ENCODE assay signal across 14 cellular contexts in the genomic region with DNA sequence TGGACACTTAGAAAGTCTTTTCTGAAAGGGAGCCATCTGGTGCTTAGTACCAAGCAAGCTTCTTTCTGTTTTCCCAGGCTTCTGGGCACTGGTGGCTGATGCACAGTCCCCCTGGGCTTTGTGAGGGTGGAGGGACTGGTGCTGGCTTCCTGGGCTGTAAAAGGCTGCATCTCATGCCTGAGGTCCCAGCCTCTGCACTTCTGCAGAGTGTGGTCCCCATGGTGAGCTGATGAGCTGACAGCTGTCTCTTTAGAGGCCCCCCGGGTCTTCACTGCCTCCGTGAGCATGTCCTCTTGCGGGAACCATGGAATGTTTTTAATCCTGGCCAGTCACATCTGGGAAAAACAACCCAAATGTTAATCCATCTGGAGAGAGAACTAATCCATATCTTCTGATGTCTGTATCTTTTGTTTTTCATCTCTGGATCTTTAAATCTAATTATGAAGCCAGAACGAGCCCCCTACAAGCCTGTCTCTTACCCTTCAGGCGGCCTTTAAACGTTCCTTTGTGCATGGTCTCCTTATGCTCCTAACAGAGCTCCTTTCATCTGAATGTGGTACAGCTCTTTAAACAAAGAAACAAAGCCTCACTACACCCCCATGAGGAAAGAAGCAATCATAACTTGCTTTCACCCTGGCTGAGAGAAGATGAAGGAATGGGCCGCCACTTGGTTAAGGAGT. TPM values are rescaled to one million over a fixed set of nuclear protein-coding genes. Genes with fewer than 3 reads are reported as not detected.
DNase-seq lines count a peak whose midpoint lies in the region; ATAC-seq, FAIRE-seq and TF ChIP-seq lines count a peak whose summit lies in the region.
"Had no signal": no experiment of that assay in that cellular context is flagged by ENCODE, and none has a peak within 500 bp of the region (broad histone marks: within the 10 kb centered on the region; RNA-seq: fewer than 3 reads in every experiment).

No MANE protein-coding gene starts in this region.

- H3K4me1 Mint-ChIP-seq in GM23338, result peaks cover 12% of the 10 kb centered on the region
- peaks cover 14% of the 10 kb centered on the region for H3K4me1 Mint-ChIP-seq in progenitor cell of endocrine pancreas (ENCODE audit: low read depth)
- H3K4me1 Mint-ChIP-seq: activated B cell treated with CpG ODN at 0.5 μM for 24 hours, natural killer cell had no signal

- no peaks in the 10 kb centered on the region for H3K4me1 ChIP-seq in GM23338 (ENCODE audit: insufficient read depth)
- H3K4me1 ChIP-seq in H1 (replicated peaks in 1 of 4; ENCODE audit: control insufficient read depth in 3 of 4, insufficient read depth in 4 of 4, low read length in 3 of 4), result no peaks in the 10 kb centered on the region
- H3K4me1 ChIP-seq: upper lobe of left lung had no signal

- H3K27me3 Mint-ChIP-seq in GM23338 (ENCODE audit: insufficient read depth, low read depth, poor library complexity), result peaks cover under 1% of the 10 kb centered on the region
- peaks cover 4% of the 10 kb centered on the region for H3K27me3 Mint-ChIP-seq in progenitor cell of endocrine pancreas
- H3K27me3 Mint-ChIP-seq: activated B cell treated with CpG ODN at 0.5 μM for 24 hours had no signal

- H3K23me2 ChIP-seq in H1 (ENCODE audit: low read depth, low read length), result no peaks in the 10 kb centered on the region; the same call in 1 of the 2 replicates

- H3K9ac ChIP-seq in H1 (replicated peaks in 1 of 4; ENCODE audit: extremely low read depth in 1 of 4, low read depth in 3 of 4, low read length in 3 of 4), result no peak overlapping the region

- H3K9me3 Mint-ChIP-seq in GM23338 (no peaks in the 10 kb centered on the region), progenitor cell of endocrine pancreas (ENCODE audit: low read depth) (no peaks in the 10 kb centered on the region)
- H3K9me3 Mint-ChIP-seq: activated B cell treated with CpG ODN at 0.5 μM for 24 hours, natural killer cell had no signal

- no peak for FAIRE-seq in H1 (lab: Jason Lieb, UNC)

- H3K4me2 ChIP-seq in GM23338 (no peak overlapping the region), H1 (ENCODE audit: insufficient read depth in 1 of 2, low read depth in 2 of 2, low read length in 2 of 2) (no peak overlapping the region)

- no peak overlapping the region for H2BK20ac ChIP-seq in H1 (ENCODE audit: low read length)

- peak; percentile 42; the same call in 2 of the 3 replicates for ATAC-seq in GM23338
- ATAC-seq: natural killer cell had no signal

- TF ChIP-seq CTCF in GM23338 (conservative IDR thresholded peaks at IDR 0.05; ENCODE audit: low read depth in 2 of 2) (peak in 1 of 2 experiments; percentile 17; a peak in 1 of 4 replicates), H1 (IDR thresholded peaks at IDR 0.05; ENCODE audit: control extremely low read depth in 1 of 3, insufficient read depth in 1 of 3, low read depth in 1 of 3, low read length in 3 of 3) (no peak), progenitor cell of endocrine pancreas (IDR thresholded peaks at IDR 0.05; ENCODE audit: unreplicated experiment) (no peak)

- H3K56ac ChIP-seq in H1 (replicated peaks; ENCODE audit: insufficient read length, low read depth, low read length), result no peak overlapping the region

- no peaks in the 10 kb centered on the region for H3K79me1 ChIP-seq in H1 (ENCODE audit: low read depth, low read length)

- no peak for TF ChIP-seq EP300 in H1 (IDR thresholded peaks at IDR 0.05; ENCODE audit: borderline replicate concordance in 1 of 2, low read depth in 2 of 2, low read length in 2 of 2)

- no peak overlapping the region for H2BK120ac ChIP-seq in H1 (replicated peaks; ENCODE audit: low read depth, low read length)

- no peak overlapping the region for H2AK5ac ChIP-seq in H1 (ENCODE audit: low read depth, low read length)

- no peak overlapping the region for H3K14ac ChIP-seq in H1 (ENCODE audit: insufficient read length)

- H3K23ac ChIP-seq in H1 (ENCODE audit: insufficient read length), result no peak overlapping the region

- peak in 1 of 2 experiments; percentile 18; a peak in 3 of 4 replicates for TF ChIP-seq RAD21 in H1 (IDR thresholded peaks at IDR 0.05 in 1 of 2, conservative IDR thresholded peaks at IDR 0.05 in 1 of 2; ENCODE audit: low read depth in 2 of 2, low read length in 2 of 2)

- H4K20me1 ChIP-seq in GM23338 (replicated peaks; ENCODE audit: insufficient read depth) (no peaks in the 10 kb centered on the region), H1 (replicated peaks in 1 of 2; ENCODE audit: control insufficient read depth in 1 of 2, insufficient read depth in 2 of 2, low read length in 2 of 2) (no peaks in the 10 kb centered on the region)

- no peaks in the 10 kb centered on the region for H3K27me3 ChIP-seq in GM23338 (ENCODE audit: insufficient read depth)
- H3K27me3 ChIP-seq in H1 (replicated peaks in 1 of 4; ENCODE audit: control insufficient read depth in 3 of 4, extremely low read depth in 1 of 4, insufficient read depth in 3 of 4, low read length in 3 of 4), result no peaks in the 10 kb centered on the region
- H3K27me3 ChIP-seq: upper lobe of left lung had no signal

- H2BK5ac ChIP-seq in H1 (ENCODE audit: low read depth, low read length), result no peak overlapping the region

- no peak overlapping the region for H3K27ac ChIP-seq in GM23338 (ENCODE audit: low read depth)
- H3K27ac ChIP-seq in H1 (ENCODE audit: low read depth, low read length), result no peak overlapping the region
- H3K27ac ChIP-seq: upper lobe of left lung had no signal

- no peak overlapping the region for H2BK12ac ChIP-seq in H1 (ENCODE audit: low read depth, low read length)

- H3K4ac ChIP-seq in H1 (replicated peaks; ENCODE audit: insufficient read length, low read depth, low read length), result no peak overlapping the region

- H3K4me3 ChIP-seq in GM23338, result no peak overlapping the region
- H3K4me3 ChIP-seq in H1 (ENCODE audit: extremely low read depth in 1 of 4, insufficient read depth in 2 of 4, low read depth in 3 of 4, low read length in 4 of 4), result no peak overlapping the region
- H3K4me3 ChIP-seq: upper lobe of left lung had no signal

- H3K36me3 Mint-ChIP-seq in GM23338 (ENCODE audit: low read depth), result no peaks in the 10 kb centered on the region
- no peaks in the 10 kb centered on the region for H3K36me3 Mint-ChIP-seq in progenitor cell of endocrine pancreas (ENCODE audit: insufficient read depth)
- H3K36me3 Mint-ChIP-seq: natural killer cell had no signal

- CTCF ChIA-PET in H1 (lab: Charles Lee; ENCODE audit: partially characterized antibody), result interaction anchor here (0.5 to 2.1 kb wide), 12 partner anchors 10 to 219 kb away, joined by 3 to 12 read pairs (median 3); no protein-coding TSS in a partner anchor

- H4K8ac ChIP-seq in H1 (ENCODE audit: extremely low read depth, insufficient read depth, low read length), result no peak overlapping the region

- H3K9me3 ChIP-seq in H1 (ENCODE audit: insufficient read depth in 2 of 2, low read depth in 1 of 2, low read length in 1 of 2), result no peaks in the 10 kb centered on the region
- H3K9me3 ChIP-seq: upper lobe of left lung had no signal

- no peak overlapping the region for H2BK15ac ChIP-seq in H1 (ENCODE audit: low read length)

- H3K18ac ChIP-seq in H1 (ENCODE audit: extremely low read depth, low read length), result no peak overlapping the region

- no peak overlapping the region for H4K5ac ChIP-seq in H1 (ENCODE audit: insufficient read length, low read depth, low read length)

- H3K27ac Mint-ChIP-seq in GM23338, result no peak overlapping the region
- H3K27ac Mint-ChIP-seq in progenitor cell of endocrine pancreas, result no peak overlapping the region
- H3K27ac Mint-ChIP-seq: activated B cell treated with CpG ODN at 0.5 μM for 24 hours, natural killer cell had no signal

- H4K91ac ChIP-seq in H1 (replicated peaks; ENCODE audit: insufficient read length, low read length), result no peak overlapping the region

- POLR2A ChIA-PET in H1 (lab: Charles Lee; ENCODE audit: partially characterized antibody), result interaction anchor here (0.6 to 1.3 kb wide), 2 partner anchors 11 to 404 kb away, joined by 3 to 4 read pairs; no protein-coding TSS in a partner anchor

- H3K79me2 ChIP-seq in GM23338 (replicated peaks; ENCODE audit: insufficient read depth), result no peaks in the 10 kb centered on the region
- H3K79me2 ChIP-seq in H1 (ENCODE audit: control insufficient read depth in 1 of 2, insufficient read depth in 2 of 2, low read length in 2 of 2), result no peaks in the 10 kb centered on the region

- peak overlapping the region; percentile 78 for H2AFZ ChIP-seq in GM23338
- H2AFZ ChIP-seq in H1 (ENCODE audit: low read length), result peak overlapping the region; percentile 26; the same call in 1 of the 2 replicates

- no peak for TF ChIP-seq POLR2A in H1 (IDR thresholded peaks at IDR 0.05; ENCODE audit: control extremely low read depth in 1 of 2, low read depth in 2 of 2, low read length in 2 of 2)

- WGBS in H1 (ENCODE audit: extremely low coverage in 1 of 2, insufficient coverage in 1 of 2, insufficient read length in 1 of 2, insufficient replicate concordance in 2 of 2, low coverage in 1 of 2, low lambda C conversion rate in 2 of 2, missing lambda C conversion rate in 1 of 2), 2 experiments, result 86% methylated on average over 7 of the region's 7 CpGs; no CpG with 5 or more reads in 1 of the 2 experiments

- H3K4me3 Mint-ChIP-seq in GM23338, result no peak overlapping the region
- H3K4me3 Mint-ChIP-seq in progenitor cell of endocrine pancreas (ENCODE audit: low read depth), result no peak overlapping the region
- H3K4me3 Mint-ChIP-seq: activated B cell treated with CpG ODN at 0.5 μM for 24 hours, natural killer cell had no signal

- DNase-seq in GM23338 (ENCODE audit: low spot score) (peak; percentile 28), NCI-H2171 treated with DMSO at 0.1 percent for 48 hours (lab: John Stamatoyannopoulos, UW) (peak; percentile 96), H1 (ENCODE audit: low read depth in 1 of 2, low spot score in 2 of 2) (no peak), occipital lobe (lab: John Stamatoyannopoulos, UW) (peak; percentile 14), COLO668 (lab: John Stamatoyannopoulos, UW; ENCODE audit: unreplicated experiment) (no peak), A172 (ENCODE audit: low spot score) (no peak), progenitor cell of endocrine pancreas (ENCODE audit: low spot score, unreplicated experiment) (no peak)
- DNase-seq in stimulated activated CD4-positive, alpha-beta T cell treated with anti-CD3 and anti-CD28 coated beads, Interleukin-2, amount 100 ng/mL, for 48 hours, result no peak
- DNase-seq: activated B cell treated with CpG ODN at 0.5 μM for 24 hours, foreskin fibroblast, natural killer cell, NCI-H510A treated with DMSO at 0.1 percent for 48 hours, SHP77 treated with DMSO at 0.1 percent for 48 hours, upper lobe of left lung had no signal

- no peaks in the 10 kb centered on the region for H3F3A ChIP-seq in GM23338 (replicated peaks; ENCODE audit: low read depth)

- no peaks in the 10 kb centered on the region for H3K9me2 ChIP-seq in GM23338 (ENCODE audit: insufficient read depth)

- H3K36me3 ChIP-seq in GM23338 (ENCODE audit: insufficient read depth) (no peaks in the 10 kb centered on the region; the same call in 1 of the 2 replicates), H1 (ENCODE audit: control insufficient read depth in 2 of 4, insufficient read depth in 4 of 4, low read length in 3 of 4) (no peaks in the 10 kb centered on the region)
- H3K36me3 ChIP-seq: upper lobe of left lung had no signal

RNA-seq across cellular contexts. Expression of a gene that starts 40.4 kb away (rescaled TPM):
- total RNA-seq in GM23338 (2014; rRNA removed; shearing (Covaris generic)), result not detected in 2 replicates
- polyA plus RNA-seq in GM23338 (2016; fragmentation: Nextera tagmentation; extraction: Ambion mirVana), result not detected in 2 replicates
- total RNA-seq in H1 (2021; fragmentation: NEBNext Ultra II Directional; extraction: Animal tissue kit (Norgen Biotek cat#: 25700)), result not detected in 2 replicates
- polyA plus RNA-seq in H1 (2011; rRNA removed), result not detected in 2 replicates
- not detected for polyA plus RNA-seq in H1 (2011; cell fraction: cytosol; rRNA removed)
- not detected for polyA plus RNA-seq in H1 (2011; cell fraction: nucleus; rRNA removed)
- polyA plus RNA-seq in H1 (2012, experiment 1 of 2), result not detected in 4 replicates
- polyA plus RNA-seq in H1 (2012, experiment 2 of 2), result not detected
- not detected for polyA plus RNA-seq in H1 (2013, experiment 1 of 2)
- polyA plus RNA-seq in H1 (2013, experiment 2 of 2), result 0.02 TPM
- polyA minus RNA-seq in H1 (2011; rRNA and poly(A)+ RNA removed), result not detected in 2 replicates
- not detected for polyA minus RNA-seq in H1 (2011; cell fraction: cytosol; rRNA and poly(A)+ RNA removed)
- not detected for polyA minus RNA-seq in H1 (2011; cell fraction: nucleus; rRNA and poly(A)+ RNA removed)
- total RNA-seq in occipital lobe, result 1.1 TPM
- not detected in 2 replicates for total RNA-seq in A172 (2014; rRNA removed; shearing (Covaris generic))
- total RNA-seq in progenitor cell of endocrine pancreas, result not detected in 2 replicates
- total RNA-seq: activated B cell treated with CpG ODN at 0.5 μM for 24 hours, natural killer cell had no signal

Comparison
In these comparisons a context has a peak if more than half of its experiments do, and no peak if none do; other contexts are left out.
1. DNase-seq: peak in GM23338 (single experiment), NCI-H2171 treated with DMSO at 0.1 percent for 48 hours (single experiment) and occipital lobe (single experiment); none in H1 (0 of 2), COLO668 (single experiment), stimulated activated CD4-positive, alpha-beta T cell treated with anti-CD3 and anti-CD28 coated beads, Interleukin-2, amount 100 ng/mL, for 48 hours (0 of 2), A172 (single experiment) and progenitor cell of endocrine pancreas (single experiment).